Comparison of ENCODE assay signal across 18 cellular contexts in genomic region chr22:40451230-40451629, GRCh38.
DNase-seq lines count a peak whose midpoint lies in the region; ATAC-seq, FAIRE-seq and TF ChIP-seq lines count a peak whose summit lies in the region.
"Had no signal": no experiment of that assay in that cellular context is flagged by ENCODE, and none has a peak within 500 bp of the region (broad histone marks: within the 10 kb centered on the region; RNA-seq: fewer than 3 reads in every experiment).

No MANE protein-coding gene starts in this region.

- no peak for TF ChIP-seq CTCF in RWPE1 (conservative IDR thresholded peaks at IDR 0.05; ENCODE audit: low read depth)

- peak overlapping the region; percentile 85 for H3K27ac Mint-ChIP-seq in activated CD4-positive, alpha-beta T cell treated with anti-CD3 and anti-CD28 coated beads, Interleukin-2, amount 10 ng/mL, durations not matched to agents 7 days and 5 days
- H3K27ac Mint-ChIP-seq in activated naive CD8-positive, alpha-beta T cell treated with anti-CD3 and anti-CD28 coated beads for 36 hours = peak overlapping the region; percentile 82
- H3K27ac Mint-ChIP-seq in natural killer cell treated with Interleukin-12 subunit alpha and Interleukin-12 subunit beta and Interleukin-15 and Interleukin-18, amount 100 ng/mL, for 72 hours = peak overlapping the region; percentile 21 to 72

- CTCF ChIA-PET in activated CD4-positive, alpha-beta T cell treated with anti-CD3 and anti-CD28 coated beads, Interleukin-2, amount 10 ng/mL, durations not matched to agents 7 days and 5 days (lab: Charles Lee) = interaction anchor here (0.6 to 3.8 kb wide), 3 partner anchors 15 to 195 kb away, joined by 3 to 14 read pairs (median 3); no protein-coding TSS in a partner anchor
- CTCF ChIA-PET in RWPE1 (lab: Yijun Ruan, JAX) = no interaction called here

- H3K27me3 Mint-ChIP-seq in activated CD4-positive, alpha-beta T cell treated with anti-CD3 and anti-CD28 coated beads, Interleukin-2, amount 10 ng/mL, durations not matched to agents 7 days and 5 days = no peaks in the 10 kb centered on the region
- no peaks in the 10 kb centered on the region for H3K27me3 Mint-ChIP-seq in activated naive CD8-positive, alpha-beta T cell treated with anti-CD3 and anti-CD28 coated beads for 36 hours
- H3K27me3 Mint-ChIP-seq in natural killer cell treated with Interleukin-12 subunit alpha and Interleukin-12 subunit beta and Interleukin-15 and Interleukin-18, amount 100 ng/mL, for 72 hours = no peaks in the 10 kb centered on the region

- ATAC-seq in natural killer cell treated with Interleukin-12 subunit alpha and Interleukin-12 subunit beta and Interleukin-15 and Interleukin-18, amount 100 ng/mL, for 72 hours = no peak
- ATAC-seq: K562 had no signal

- peak; percentile 28 for DNase-seq in activated CD4-positive, alpha-beta T cell treated with anti-CD3 and anti-CD28 coated beads, Interleukin-2, amount 10 ng/mL, durations not matched to agents 7 days and 5 days
- no peak for DNase-seq in activated CD4-positive, alpha-beta T cell treated with anti-CD3 and anti-CD28 coated beads, Interleukin-2, amount 50 U/mL, for 4 hours
- DNase-seq in RWPE1 (ENCODE audit: low spot score) (no peak), GM12892 (ENCODE audit: insufficient read length) (no peak), cerebellum (ENCODE audit: low spot score) (no peak), foreskin melanocyte (no peak)
- DNase-seq in activated naive CD8-positive, alpha-beta T cell treated with anti-CD3 and anti-CD28 coated beads for 36 hours = no peak
- DNase-seq in natural killer cell treated with Interleukin-12 subunit alpha and Interleukin-12 subunit beta and Interleukin-15 and Interleukin-18, amount 100 ng/mL, for 72 hours (ENCODE audit: low spot score) = no peak
- DNase-seq: Calu3, HCEC 1CT, head of caudate nucleus, NCI-H1105, SK-N-SH, stomach had no signal

- no peaks in the 10 kb centered on the region for H3K9me3 Mint-ChIP-seq in activated CD4-positive, alpha-beta T cell treated with anti-CD3 and anti-CD28 coated beads, Interleukin-2, amount 10 ng/mL, durations not matched to agents 7 days and 5 days
- H3K9me3 Mint-ChIP-seq in activated naive CD8-positive, alpha-beta T cell treated with anti-CD3 and anti-CD28 coated beads for 36 hours = no peaks in the 10 kb centered on the region
- H3K9me3 Mint-ChIP-seq in natural killer cell treated with Interleukin-12 subunit alpha and Interleukin-12 subunit beta and Interleukin-15 and Interleukin-18, amount 100 ng/mL, for 72 hours = no peaks in the 10 kb centered on the region

- POLR2A ChIA-PET in activated CD4-positive, alpha-beta T cell treated with anti-CD3 and anti-CD28 coated beads, Interleukin-2, amount 10 ng/mL, durations not matched to agents 7 days and 5 days (lab: Charles Lee) = no interaction called here
- POLR2A ChIA-PET in RWPE1 (lab: Yijun Ruan, JAX; ENCODE audit: low non-redundant PET) = no interaction called here

- no peak for TF ChIP-seq POLR2A in GM12892 (IDR thresholded peaks at IDR 0.05; ENCODE audit: low read depth, low read length)

- peaks cover 46% of the 10 kb centered on the region for H3K36me3 Mint-ChIP-seq in activated CD4-positive, alpha-beta T cell treated with anti-CD3 and anti-CD28 coated beads, Interleukin-2, amount 10 ng/mL, durations not matched to agents 7 days and 5 days (ENCODE audit: low read depth)
- H3K36me3 Mint-ChIP-seq in activated naive CD8-positive, alpha-beta T cell treated with anti-CD3 and anti-CD28 coated beads for 36 hours = peaks cover 41% of the 10 kb centered on the region
- H3K36me3 Mint-ChIP-seq in natural killer cell treated with Interleukin-12 subunit alpha and Interleukin-12 subunit beta and Interleukin-15 and Interleukin-18, amount 100 ng/mL, for 72 hours = no peaks in the 10 kb centered on the region

- peak overlapping the region; percentile 52 for H3K4me3 Mint-ChIP-seq in activated CD4-positive, alpha-beta T cell treated with anti-CD3 and anti-CD28 coated beads, Interleukin-2, amount 10 ng/mL, durations not matched to agents 7 days and 5 days
- H3K4me3 Mint-ChIP-seq in activated naive CD8-positive, alpha-beta T cell treated with anti-CD3 and anti-CD28 coated beads for 36 hours = peak overlapping the region; percentile 63
- H3K4me3 Mint-ChIP-seq in natural killer cell treated with Interleukin-12 subunit alpha and Interleukin-12 subunit beta and Interleukin-15 and Interleukin-18, amount 100 ng/mL, for 72 hours = peak overlapping the region; percentile 58

- peaks cover 58% of the 10 kb centered on the region for H3K4me1 Mint-ChIP-seq in activated CD4-positive, alpha-beta T cell treated with anti-CD3 and anti-CD28 coated beads, Interleukin-2, amount 10 ng/mL, durations not matched to agents 7 days and 5 days
- peaks cover 70% of the 10 kb centered on the region for H3K4me1 Mint-ChIP-seq in activated naive CD8-positive, alpha-beta T cell treated with anti-CD3 and anti-CD28 coated beads for 36 hours
- H3K4me1 Mint-ChIP-seq in natural killer cell treated with Interleukin-12 subunit alpha and Interleukin-12 subunit beta and Interleukin-15 and Interleukin-18, amount 100 ng/mL, for 72 hours (ENCODE audit: low read depth in 2 of 2) = peaks cover 25 to 29% of the 10 kb centered on the region in 2 donors

- FAIRE-seq in GM12892 (lab: Jason Lieb, UNC) = no peak
- FAIRE-seq: A204.1, endothelial cell of umbilical vein, K562 had no signal

- H3K27ac ChIP-seq in RWPE1 = peak overlapping the region; percentile 41
- H3K27ac ChIP-seq: VCaP had no signal
